In genomic region chr10:62454696-62455451, GRCh38 we compare ENCODE assay signal across 13 cellular contexts.
DNase-seq lines count a peak whose midpoint lies in the region; ATAC-seq and TF ChIP-seq lines count a peak whose summit lies in the region.
"Had no signal": no experiment of that assay in that cellular context is flagged by ENCODE, and none has a peak within 500 bp of the region (broad histone marks: within the 10 kb centered on the region; RNA-seq: fewer than 3 reads in every experiment).

No MANE protein-coding gene starts in this region.

- H2BK15ac ChIP-seq in IMR-90 (ENCODE audit: low read depth, low read length): no peak overlapping the region

- no peak overlapping the region for H4K91ac ChIP-seq in IMR-90 (ENCODE audit: insufficient read depth, low read depth, low read length)

- no peak overlapping the region; the same call in 1 of the 2 replicates for H2AK5ac ChIP-seq in IMR-90 (ENCODE audit: low read depth, low read length)

- peak overlapping the region; percentile 45 for H2BK120ac ChIP-seq in IMR-90 (ENCODE audit: low read depth, low read length)

- H3K27ac Mint-ChIP-seq in chondrocyte (ENCODE audit: unreplicated experiment) (peak overlapping the region; percentile 77), CD14-positive monocyte (peak overlapping the region in 2 of 7 donors; percentile 68 to 87)
- H3K27ac Mint-ChIP-seq in activated CD4-positive, alpha-beta T cell treated with anti-CD3 and anti-CD28 coated beads, Interleukin-2, amount 10 ng/mL, durations not matched to agents 7 days and 5 days: no peak overlapping the region
- H3K27ac Mint-ChIP-seq: activated naive CD8-positive, alpha-beta T cell; IgD-negative memory B cell had no signal

- no TSS peak for BruUV-seq in IMR-90 (replicated peaks; lab: Mats Ljungman, UMichigan)

- H3K4ac ChIP-seq in IMR-90 (ENCODE audit: low read depth, low read length): peak overlapping the region; percentile 61

- H4K20me1 ChIP-seq in IMR-90 (ENCODE audit: insufficient read depth, low read length): no peaks in the 10 kb centered on the region
- H4K20me1 ChIP-seq: BLaER1 had no signal

- H3K4me1 ChIP-seq in IMR-90 (ENCODE audit: control insufficient read depth, insufficient read depth, low read length): peaks cover 6% of the 10 kb centered on the region
- no peaks in the 10 kb centered on the region for H3K4me1 ChIP-seq in right lobe of liver

- ATAC-seq in IMR-90 (ENCODE audit: low read depth) (peak; percentile 94), right lobe of liver (peak; percentile 93 to 99 (median 95))
- ATAC-seq: natural killer cell treated with Interleukin-12 subunit alpha and Interleukin-12 subunit beta and Interleukin-15 and Interleukin-18, amount 100 ng/mL, for 72 hours had no signal

- no peak overlapping the region for H4K8ac ChIP-seq in IMR-90 (ENCODE audit: low read depth in 2 of 2, low read length in 2 of 2)

- H3K9ac ChIP-seq in IMR-90 (ENCODE audit: low read depth, low read length): no peak overlapping the region
- H3K9ac ChIP-seq: BLaER1 had no signal

- peak overlapping the region; percentile 7; the same call in 1 of the 2 replicates for H3K4me2 ChIP-seq in IMR-90 (ENCODE audit: low read depth, low read length)
- H3K4me2 ChIP-seq: BLaER1 had no signal

- H3K27me3 Mint-ChIP-seq in chondrocyte (ENCODE audit: low read depth) (no peaks in the 10 kb centered on the region), CD14-positive monocyte (ENCODE audit: low read depth in 3 of 3) (peaks cover 0 to 1% (median 0%) of the 10 kb centered on the region in 3 donors)
- peaks cover 3% of the 10 kb centered on the region for H3K27me3 Mint-ChIP-seq in activated CD4-positive, alpha-beta T cell treated with anti-CD3 and anti-CD28 coated beads, Interleukin-2, amount 10 ng/mL, durations not matched to agents 7 days and 5 days

- WGBS in IMR-90 (ENCODE audit: extremely low coverage in 2 of 2, insufficient read length in 1 of 2), 2 experiments: no CpG with 5 or more reads among the region's 3 CpGs
- 42% methylated on average over 3 of the region's 3 CpGs for WGBS in right lobe of liver (ENCODE audit: insufficient coverage, low coverage, low lambda C conversion rate, missing lambda C conversion rate)

- dilution Hi-C loops in IMR-90 (cut with HindIII; ENCODE audit: low sequenced_read_pairs, unreplicated experiment): no loop called here

- H3K4me3 ChIP-seq in AG04449 (ENCODE audit: low read depth, low read length) (no peak overlapping the region), IMR-90 (ENCODE audit: insufficient read depth, low read depth, low read length) (no peak overlapping the region), right lobe of liver (no peak overlapping the region)
- H3K4me3 ChIP-seq: BLaER1 had no signal

- H3K36me3 ChIP-seq in IMR-90 (ENCODE audit: control insufficient read depth, insufficient read depth, low read length) (no peaks in the 10 kb centered on the region), right lobe of liver (no peaks in the 10 kb centered on the region)
- H3K36me3 ChIP-seq: BLaER1 had no signal

- H3K56ac ChIP-seq in IMR-90 (ENCODE audit: extremely low read depth, insufficient read depth, low read length): no peak overlapping the region

- intact Hi-C loops in IMR-90 (cut with micrococcal nuclease) (no loop called here), right lobe of liver (cut with DNase I) (no loop called here), CD14-positive monocyte (cut with micrococcal nuclease) (no loop called here)

- H3K14ac ChIP-seq in IMR-90 (replicated peaks; ENCODE audit: low read depth, low read length): peak overlapping the region; percentile 47; the same call in 1 of the 2 replicates

- H3K36me3 Mint-ChIP-seq in chondrocyte (ENCODE audit: low read depth) (peaks cover 1% of the 10 kb centered on the region), CD14-positive monocyte (no peaks in the 10 kb centered on the region)
- no peaks in the 10 kb centered on the region for H3K36me3 Mint-ChIP-seq in activated CD4-positive, alpha-beta T cell treated with anti-CD3 and anti-CD28 coated beads, Interleukin-2, amount 10 ng/mL, durations not matched to agents 7 days and 5 days (ENCODE audit: low read depth)
- H3K36me3 Mint-ChIP-seq: activated naive CD8-positive, alpha-beta T cell; IgD-negative memory B cell; natural killer cell treated with Interleukin-12 subunit alpha and Interleukin-12 subunit beta and Interleukin-15 and Interleukin-18, amount 100 ng/mL, for 72 hours had no signal

- POLR2A ChIA-PET in AG04449 (lab: Yijun Ruan, JAX): interaction anchor here (0.7 to 1.0 kb wide), 2 partner anchors 22 to 109 kb away, joined by 3 read pairs; no protein-coding TSS in a partner anchor
- POLR2A ChIA-PET in IMR-90 (lab: Charles Lee; ENCODE audit: unreplicated experiment): no interaction called here
- POLR2A ChIA-PET in activated CD4-positive, alpha-beta T cell treated with anti-CD3 and anti-CD28 coated beads, Interleukin-2, amount 10 ng/mL, durations not matched to agents 7 days and 5 days (lab: Charles Lee): no interaction called here

- CTCF ChIA-PET in AG04449 (lab: Yijun Ruan, JAX) (interaction anchor here (0.6 to 3.8 kb wide), 2 partner anchors 17 to 139 kb away, joined by 4 to 28 read pairs; no protein-coding TSS in a partner anchor), IMR-90 (lab: Yijun Ruan, JAX) (interaction anchor here (0.5 to 1.7 kb wide), 3 partner anchors 18 to 166 kb away, joined by 3 to 5 read pairs (median 4); no protein-coding TSS in a partner anchor)
- CTCF ChIA-PET in activated CD4-positive, alpha-beta T cell treated with anti-CD3 and anti-CD28 coated beads, Interleukin-2, amount 10 ng/mL, durations not matched to agents 7 days and 5 days (lab: Charles Lee): interaction anchor here (1.1 kb wide), 1 partner anchor 20 kb away, joined by 3 read pairs; no protein-coding TSS in a partner anchor

- peak; percentile 33 for DNase-seq in AG04449 (ENCODE audit: low read depth, low spot score)
- peak; percentile 56 for DNase-seq in IMR-90
- no peak for DNase-seq in chondrocyte (ENCODE audit: low spot score)
- peak in 1 of 3 donors; percentile 77 for DNase-seq in right lobe of liver
- DNase-seq in activated T-cell treated with anti-CD3 and anti-CD28 coated beads, Interleukin-2, amount 50 U/mL, for 48 hours: no peak
- no peak for DNase-seq in NCI-H524 treated with DMSO at 0.1 percent for 48 hours (lab: John Stamatoyannopoulos, UW)
- DNase-seq in activated CD4-positive, alpha-beta T cell treated with anti-CD3 and anti-CD28 coated beads, Interleukin-2, amount 10 ng/mL, durations not matched to agents 7 days and 5 days: no peak
- DNase-seq in CD14-positive monocyte (ENCODE audit: low spot score): no peak
- DNase-seq: NCI-H82 had no signal

- H4K5ac ChIP-seq in IMR-90 (ENCODE audit: low read depth, low read length): 0 out of 2 replicates have a peak overlapping the region, but pooled peaks have one; percentile 9

- H3K4me1 Mint-ChIP-seq in chondrocyte (ENCODE audit: low read depth) (peaks cover 18% of the 10 kb centered on the region), CD14-positive monocyte (peaks cover 37% of the 10 kb centered on the region)
- peaks cover 18% of the 10 kb centered on the region for H3K4me1 Mint-ChIP-seq in activated CD4-positive, alpha-beta T cell treated with anti-CD3 and anti-CD28 coated beads, Interleukin-2, amount 10 ng/mL, durations not matched to agents 7 days and 5 days

- TF ChIP-seq POLR2A in IMR-90 (IDR thresholded peaks at IDR 0.05; ENCODE audit: low read depth, low read length): no peak
- no peak for TF ChIP-seq POLR2A in right lobe of liver (IDR thresholded peaks at IDR 0.05)

- H3K18ac ChIP-seq in IMR-90 (ENCODE audit: low read depth, low read length): no peak overlapping the region

- H3K4me3 Mint-ChIP-seq in chondrocyte (ENCODE audit: unreplicated experiment): no peak overlapping the region
- H3K4me3 Mint-ChIP-seq in activated CD4-positive, alpha-beta T cell treated with anti-CD3 and anti-CD28 coated beads, Interleukin-2, amount 10 ng/mL, durations not matched to agents 7 days and 5 days: no peak overlapping the region
- H3K4me3 Mint-ChIP-seq in CD14-positive monocyte: no peak overlapping the region
- H3K4me3 Mint-ChIP-seq: activated naive CD8-positive, alpha-beta T cell; IgD-negative memory B cell; natural killer cell treated with Interleukin-12 subunit alpha and Interleukin-12 subunit beta and Interleukin-15 and Interleukin-18, amount 100 ng/mL, for 72 hours had no signal

- no peak for TF ChIP-seq RAD21 in IMR-90 (IDR thresholded peaks at IDR 0.05; ENCODE audit: low read length)

- TF ChIP-seq CTCF in AG04449 (IDR thresholded peaks at IDR 0.05; ENCODE audit: insufficient read depth, low read length, missing control alignments): no peak
- TF ChIP-seq CTCF in IMR-90 (conservative IDR thresholded peaks at IDR 0.05; ENCODE audit: low read depth, low read length): no peak
- no peak for TF ChIP-seq CTCF in chondrocyte (IDR thresholded peaks at IDR 0.05)
- TF ChIP-seq CTCF in right lobe of liver (IDR thresholded peaks at IDR 0.05): no peak
- no peak for TF ChIP-seq CTCF in CD14-positive monocyte (IDR thresholded peaks at IDR 0.05)

- no peak overlapping the region for H2AFZ ChIP-seq in IMR-90 (replicated peaks; ENCODE audit: low read length, poor library complexity)

- H3K9me3 Mint-ChIP-seq in chondrocyte (ENCODE audit: low read depth) (peaks cover 7% of the 10 kb centered on the region), CD14-positive monocyte (peaks cover 0 to 3% (median 1%) of the 10 kb centered on the region in 7 donors)
- H3K9me3 Mint-ChIP-seq in activated CD4-positive, alpha-beta T cell treated with anti-CD3 and anti-CD28 coated beads, Interleukin-2, amount 10 ng/mL, durations not matched to agents 7 days and 5 days: no peaks in the 10 kb centered on the region
- H3K9me3 Mint-ChIP-seq: natural killer cell treated with Interleukin-12 subunit alpha and Interleukin-12 subunit beta and Interleukin-15 and Interleukin-18, amount 100 ng/mL, for 72 hours had no signal

- no peaks in the 10 kb centered on the region for H3K27me3 ChIP-seq in IMR-90 (ENCODE audit: control insufficient read depth, insufficient read depth, low read length)
- H3K27me3 ChIP-seq in right lobe of liver: no peaks in the 10 kb centered on the region
- H3K27me3 ChIP-seq: BLaER1 had no signal

- H3K27ac ChIP-seq in IMR-90 (ENCODE audit: insufficient read depth, low read length) (peak overlapping the region; percentile 9; the same call in 1 of the 2 replicates), right lobe of liver (no peak overlapping the region)
- H3K27ac ChIP-seq: BLaER1 had no signal

- peak overlapping the region; percentile 41 for H2BK20ac ChIP-seq in IMR-90 (ENCODE audit: low read depth, low read length)

- no peak overlapping the region; the same call in 1 of the 2 replicates for H3K23ac ChIP-seq in IMR-90 (ENCODE audit: low read depth, low read length)

- H3K79me1 ChIP-seq in IMR-90 (ENCODE audit: low read depth in 1 of 2, low read length in 2 of 2): no peaks in the 10 kb centered on the region

- in situ Hi-C loops in IMR-90 (cut with MboI; ENCODE audit: low sequenced_read_pairs): no loop called here

- H3K9me3 ChIP-seq in IMR-90 (ENCODE audit: control insufficient read depth, insufficient read depth, low read length): no peaks in the 10 kb centered on the region
- H3K9me3 ChIP-seq in right lobe of liver: no peaks in the 10 kb centered on the region
- H3K9me3 ChIP-seq: BLaER1 had no signal

- H3K9me1 ChIP-seq in IMR-90 (ENCODE audit: insufficient read depth, low read length): peaks cover 3% of the 10 kb centered on the region; the same call in 1 of the 2 replicates

- H2AK9ac ChIP-seq in IMR-90 (replicated peaks; ENCODE audit: low read depth, low read length, poor library complexity): no peak overlapping the region

- H2BK5ac ChIP-seq in IMR-90 (ENCODE audit: low read depth, low read length, poor library complexity, severe bottlenecking): no peak overlapping the region

Comparison
In these comparisons a context has a peak if more than half of its experiments do, and no peak if none do; other contexts are left out.
1. DNase-seq: peak in AG04449 (single experiment) and IMR-90 (single experiment); none in chondrocyte (single experiment), activated T-cell treated with anti-CD3 and anti-CD28 coated beads, Interleukin-2, amount 50 U/mL, for 48 hours (0 of 2), NCI-H524 treated with DMSO at 0.1 percent for 48 hours (single experiment), activated CD4-positive, alpha-beta T cell treated with anti-CD3 and anti-CD28 coated beads, Interleukin-2, amount 10 ng/mL, durations not matched to agents 7 days and 5 days (single experiment) and CD14-positive monocyte (single experiment).